1 cellular context compared by ENCODE assay signal in genomic region chr3:66261318-66261717, GRCh38.
TF ChIP-seq lines count a peak whose summit lies in the region.

No MANE protein-coding gene starts in this region.

TF ChIP-seq in IMR-90, 13 proteins besides CTCF, POLR2A, EP300 and RAD21 (continued from another document):
- TF ChIP-seq, protein P1, sequence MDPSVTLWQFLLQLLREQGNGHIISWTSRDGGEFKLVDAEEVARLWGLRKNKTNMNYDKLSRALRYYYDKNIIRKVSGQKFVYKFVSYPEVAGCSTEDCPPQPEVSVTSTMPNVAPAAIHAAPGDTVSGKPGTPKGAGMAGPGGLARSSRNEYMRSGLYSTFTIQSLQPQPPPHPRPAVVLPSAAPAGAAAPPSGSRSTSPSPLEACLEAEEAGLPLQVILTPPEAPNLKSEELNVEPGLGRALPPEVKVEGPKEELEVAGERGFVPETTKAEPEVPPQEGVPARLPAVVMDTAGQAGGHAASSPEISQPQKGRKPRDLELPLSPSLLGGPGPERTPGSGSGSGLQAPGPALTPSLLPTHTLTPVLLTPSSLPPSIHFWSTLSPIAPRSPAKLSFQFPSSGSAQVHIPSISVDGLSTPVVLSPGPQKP (IDR thresholded peaks at IDR 0.05; ENCODE audit: borderline replicate concordance, low read depth, low read length) = no peak
- TF ChIP-seq MXI1 (IDR thresholded peaks at IDR 0.05; ENCODE audit: borderline replicate concordance, low read depth, low read length) = no peak
- no peak for TF ChIP-seq SMC3 (IDR thresholded peaks at IDR 0.05; ENCODE audit: low read depth, low read length)
